In genomic region chr7:103576616-103577015, GRCh38 we compare ENCODE assay signal across 28 cellular contexts.
"Had no signal": no experiment of that assay in that cellular context is flagged by ENCODE, and none has a peak within 500 bp of the region (broad histone marks: within the 10 kb centered on the region; RNA-seq: fewer than 3 reads in every experiment).

No MANE protein-coding gene starts in this region.

- ATAC-seq: activated CD8-positive, alpha-beta memory T cell treated with anti-CD3 and anti-CD28 coated beads, Interleukin-2, amount 10 ng/mL, durations not matched to agents 7 days and 5 days; activated naive CD8-positive, alpha-beta T cell treated with anti-CD3 and anti-CD28 coated beads, Interleukin-2, amount 50 U/mL, for 24 hours; K562 had no signal

- H3K9me3 Mint-ChIP-seq: activated CD4-positive, alpha-beta memory T cell treated with anti-CD3 and anti-CD28 coated beads, Interleukin-2, amount 10 ng/mL, durations not matched to agents 7 days and 5 days; activated naive CD4-positive, alpha-beta T cell treated with anti-CD3 and anti-CD28 coated beads, Interleukin-2, amount 10 ng/mL, durations not matched to agents 7 days and 5 days; activated naive CD8-positive, alpha-beta T cell treated with anti-CD3 and anti-CD28 coated beads, Interleukin-2, amount 50 U/mL, for 24 hours; brain had no signal

- H3K27ac ChIP-seq: WERI-Rb-1 had no signal

- H3K4me3 ChIP-seq: K562 had no signal

- DNase-seq: activated CD4-positive, alpha-beta memory T cell treated with anti-CD3 and anti-CD28 coated beads, Interleukin-2, amount 10 ng/mL, durations not matched to agents 7 days and 5 days; activated CD4-positive, alpha-beta T cell treated with anti-CD3 and anti-CD28 coated beads for 1 hour; activated CD4-positive, alpha-beta T cell treated with anti-CD3 and anti-CD28 coated beads for 48 hours; activated CD4-positive, CD25-positive, alpha-beta regulatory T cell; activated CD8-positive, alpha-beta memory T cell treated with anti-CD3 and anti-CD28 coated beads for 24 hours; activated CD8-positive, alpha-beta memory T cell treated with anti-CD3 and anti-CD28 coated beads, Interleukin-2, amount 10 ng/mL, durations not matched to agents 7 days and 5 days; activated CD8-positive, alpha-beta memory T cell treated with anti-CD3 and anti-CD28 coated beads, Interleukin-2, amount 50 U/mL, for 48 hours; activated effector memory CD4-positive, alpha-beta T cell treated with Interleukin-2 at 50 U/mL for 16 hours; activated naive CD4-positive, alpha-beta T cell treated with anti-CD3 and anti-CD28 coated beads, Interleukin-2, amount 10 ng/mL, durations not matched to agents 7 days and 5 days; activated naive CD8-positive, alpha-beta T cell treated with anti-CD3 and anti-CD28 coated beads, Interleukin-2, amount 50 U/mL, for 24 hours; activated T-cell treated with anti-CD3 and anti-CD28 coated beads, Interleukin-2, amount 50 U/mL, for 48 hours; central memory CD4-positive, alpha-beta T cell; Karpas-422; NCI-H1105; NCI-H1417 treated with DMSO at 0.1 percent for 48 hours; NCI-H187 treated with DMSO at 0.1 percent for 48 hours; NCI-H2081; NCI-H2171 treated with DMSO at 0.1 percent for 48 hours; NCI-H2227 treated with DMSO at 0.1 percent for 48 hours; NCI-H524 treated with DMSO at 0.1 percent for 48 hours; OCI-M1; Right ventricle myocardium superior; SW 1271; T1000; WERI-Rb-1 had no signal

- H3K36me3 Mint-ChIP-seq: activated CD8-positive, alpha-beta memory T cell treated with anti-CD3 and anti-CD28 coated beads, Interleukin-2, amount 10 ng/mL, durations not matched to agents 7 days and 5 days; activated naive CD4-positive, alpha-beta T cell treated with anti-CD3 and anti-CD28 coated beads, Interleukin-2, amount 10 ng/mL, durations not matched to agents 7 days and 5 days; activated naive CD8-positive, alpha-beta T cell; brain had no signal

- H3K27ac Mint-ChIP-seq: activated CD4-positive, alpha-beta memory T cell treated with anti-CD3 and anti-CD28 coated beads, Interleukin-2, amount 10 ng/mL, durations not matched to agents 7 days and 5 days; activated CD8-positive, alpha-beta memory T cell treated with anti-CD3 and anti-CD28 coated beads, Interleukin-2, amount 10 ng/mL, durations not matched to agents 7 days and 5 days; activated naive CD4-positive, alpha-beta T cell treated with anti-CD3 and anti-CD28 coated beads, Interleukin-2, amount 10 ng/mL, durations not matched to agents 7 days and 5 days; activated naive CD8-positive, alpha-beta T cell; activated naive CD8-positive, alpha-beta T cell treated with anti-CD3 and anti-CD28 coated beads, Interleukin-2, amount 50 U/mL, for 24 hours had no signal

- H3K4me3 Mint-ChIP-seq: activated CD4-positive, alpha-beta memory T cell treated with anti-CD3 and anti-CD28 coated beads, Interleukin-2, amount 10 ng/mL, durations not matched to agents 7 days and 5 days; activated CD8-positive, alpha-beta memory T cell treated with anti-CD3 and anti-CD28 coated beads, Interleukin-2, amount 10 ng/mL, durations not matched to agents 7 days and 5 days; activated naive CD4-positive, alpha-beta T cell treated with anti-CD3 and anti-CD28 coated beads, Interleukin-2, amount 10 ng/mL, durations not matched to agents 7 days and 5 days; activated naive CD8-positive, alpha-beta T cell; activated naive CD8-positive, alpha-beta T cell treated with anti-CD3 and anti-CD28 coated beads, Interleukin-2, amount 50 U/mL, for 24 hours had no signal

- H3K27me3 Mint-ChIP-seq: brain had no signal

- H3K4me1 Mint-ChIP-seq: activated CD4-positive, alpha-beta memory T cell treated with anti-CD3 and anti-CD28 coated beads, Interleukin-2, amount 10 ng/mL, durations not matched to agents 7 days and 5 days; activated CD8-positive, alpha-beta memory T cell treated with anti-CD3 and anti-CD28 coated beads, Interleukin-2, amount 10 ng/mL, durations not matched to agents 7 days and 5 days; activated naive CD4-positive, alpha-beta T cell treated with anti-CD3 and anti-CD28 coated beads, Interleukin-2, amount 10 ng/mL, durations not matched to agents 7 days and 5 days; activated naive CD8-positive, alpha-beta T cell treated with anti-CD3 and anti-CD28 coated beads, Interleukin-2, amount 50 U/mL, for 24 hours had no signal

- H3K36me3 ChIP-seq: WERI-Rb-1 had no signal
